9 cellular contexts compared by ENCODE assay signal in genomic region chr1:183734600-183735036, GRCh38.
DNase-seq lines count a peak whose midpoint lies in the region; ATAC-seq, FAIRE-seq and TF ChIP-seq lines count a peak whose summit lies in the region.
"Had no signal": no experiment of that assay in that cellular context is flagged by ENCODE, and none has a peak within 500 bp of the region (broad histone marks: within the 10 kb centered on the region; RNA-seq: fewer than 3 reads in every experiment).

No MANE protein-coding gene starts in this region.

- FAIRE-seq in H54 (lab: Jason Lieb, UNC): no peak

- H3K4me3 ChIP-seq in fibroblast of pulmonary artery (replicated peaks; ENCODE audit: low read depth, low read length): peak overlapping the region; percentile 12
- H3K4me3 ChIP-seq: upper lobe of left lung had no signal

- ATAC-seq in GM18867 (IDR thresholded peaks at IDR 0.05; ENCODE audit: unreplicated experiment) (no peak), HG03095 (IDR thresholded peaks at IDR 0.05; ENCODE audit: unreplicated experiment) (no peak)

- H3K4me1 Mint-ChIP-seq in type B pancreatic cell (ENCODE audit: unreplicated experiment): peaks cover 57% of the 10 kb centered on the region
- H3K4me1 Mint-ChIP-seq: activated naive CD4-positive, alpha-beta T cell treated with anti-CD3 and anti-CD28 coated beads, Interleukin-2, amount 50 U/mL, for 24 hours had no signal

- no peak for TF ChIP-seq POLR2A in H54 (IDR thresholded peaks at IDR 0.05; ENCODE audit: low read depth, low read length)

- DNase-seq in NCI-H82 (lab: John Stamatoyannopoulos, UW) (peak; percentile 75), fibroblast of pulmonary artery (ENCODE audit: low read depth) (peak; percentile 77), midbrain (lab: John Stamatoyannopoulos, UW) (peak; percentile 67), type B pancreatic cell (ENCODE audit: extremely low spot score, unreplicated experiment) (no peak), H54 (ENCODE audit: insufficient read length, low spot score) (no peak)

- H3K9me3 Mint-ChIP-seq in type B pancreatic cell: no peaks in the 10 kb centered on the region
- H3K9me3 Mint-ChIP-seq: activated naive CD4-positive, alpha-beta T cell treated with anti-CD3 and anti-CD28 coated beads, Interleukin-2, amount 50 U/mL, for 24 hours had no signal

- H3K27ac Mint-ChIP-seq in type B pancreatic cell: peak overlapping the region; percentile 3
- H3K27ac Mint-ChIP-seq: activated naive CD4-positive, alpha-beta T cell treated with anti-CD3 and anti-CD28 coated beads, Interleukin-2, amount 50 U/mL, for 24 hours had no signal

- H3K27me3 Mint-ChIP-seq in type B pancreatic cell: no peaks in the 10 kb centered on the region
- H3K27me3 Mint-ChIP-seq: activated naive CD4-positive, alpha-beta T cell treated with anti-CD3 and anti-CD28 coated beads, Interleukin-2, amount 50 U/mL, for 24 hours had no signal

- H3K36me3 Mint-ChIP-seq in type B pancreatic cell: no peaks in the 10 kb centered on the region
- H3K36me3 Mint-ChIP-seq: activated naive CD4-positive, alpha-beta T cell treated with anti-CD3 and anti-CD28 coated beads, Interleukin-2, amount 50 U/mL, for 24 hours had no signal

- TF ChIP-seq CTCF in fibroblast of pulmonary artery (IDR thresholded peaks at IDR 0.05; ENCODE audit: low read length, missing control alignments): no peak
- TF ChIP-seq CTCF in type B pancreatic cell (conservative IDR thresholded peaks at IDR 0.05): no peak

- H3K4me3 Mint-ChIP-seq in type B pancreatic cell: no peak overlapping the region
- H3K4me3 Mint-ChIP-seq: activated naive CD4-positive, alpha-beta T cell treated with anti-CD3 and anti-CD28 coated beads, Interleukin-2, amount 50 U/mL, for 24 hours had no signal

Comparison
In these comparisons a context has a peak if more than half of its experiments do, and no peak if none do; other contexts are left out.
1. DNase-seq: peak in NCI-H82 (single experiment), fibroblast of pulmonary artery (single experiment) and midbrain (single experiment); none in type B pancreatic cell (single experiment) and H54 (single experiment).